ENCODE assay signal across 1 cellular context in the genomic region with DNA sequence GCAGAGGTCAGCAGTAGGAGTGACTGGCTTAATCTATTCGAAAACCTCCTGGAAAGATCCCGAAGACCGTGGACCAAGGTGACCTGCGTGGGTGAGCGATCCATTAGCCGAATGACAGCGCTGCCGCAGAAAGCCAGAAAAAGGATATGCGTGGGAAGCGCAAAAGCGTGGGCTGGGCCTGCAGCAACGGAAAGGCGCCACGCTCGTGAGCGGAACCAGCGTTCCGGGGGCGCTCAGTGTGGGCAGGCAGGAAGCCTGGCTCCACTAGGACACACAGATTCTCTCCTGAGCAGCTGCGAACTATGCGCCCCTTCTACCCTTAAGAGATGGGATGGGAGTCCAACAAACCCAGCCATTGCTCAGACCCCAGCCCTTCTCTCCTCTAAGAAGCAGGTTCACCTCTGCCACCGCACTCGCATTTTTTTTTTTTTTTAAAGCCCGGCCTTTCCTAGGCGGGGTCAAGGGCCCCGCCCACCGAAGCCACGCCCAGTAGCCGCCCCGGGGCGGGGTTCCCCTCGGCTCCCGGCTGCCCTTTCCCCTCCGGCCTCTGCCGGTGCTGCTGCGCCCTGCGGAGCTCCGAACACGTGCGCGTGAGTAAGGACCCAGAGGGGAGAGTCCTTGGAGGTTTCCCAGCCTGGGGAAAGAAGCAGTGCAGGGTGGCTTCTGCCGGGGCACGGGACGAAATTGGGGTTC.
TF ChIP-seq lines count a peak whose summit lies in the region.

No MANE protein-coding gene starts in this region.

TF ChIP-seq in HEK293, 187 proteins besides CTCF, POLR2A, EP300 and RAD21 (continued from another document and continues in another):
- TF ChIP-seq ZNF555 (tag by site-specific recombination; conservative IDR thresholded peaks at IDR 0.05) (no peak), GLI4 (tag by site-specific recombination; IDR thresholded peaks at IDR 0.05) (0 out of 2 replicates have a peak, but pooled peaks have one; percentile 12), ZIC2 (tag by site-specific recombination; IDR thresholded peaks at IDR 0.05) (peak; percentile 91), ZNF324 (tag by site-specific recombination; IDR thresholded peaks at IDR 0.05) (0 out of 2 replicates have a peak, but pooled peaks have one; percentile 73), ZNF175 (tag by site-specific recombination; IDR thresholded peaks at IDR 0.05) (no peak), ZNF10 (tag by site-specific recombination; IDR thresholded peaks at IDR 0.05) (peak; percentile 46; the same call in 1 of the 2 replicates), BCL11B (tag by site-specific recombination; IDR thresholded peaks at IDR 0.05; ENCODE audit: low read depth) (peak; percentile 74; the same call in 1 of the 2 replicates), ZNF76 (tag by site-specific recombination; IDR thresholded peaks at IDR 0.05; ENCODE audit: borderline replicate concordance, low read depth) (peak; percentile 71; the same call in 1 of the 2 replicates), TRIM28 (IDR thresholded peaks at IDR 0.05; ENCODE audit: borderline replicate concordance, low read length) (no peak), ZNF354C (tag by site-specific recombination; IDR thresholded peaks at IDR 0.05; ENCODE audit: borderline replicate concordance, low read depth) (no peak), ZNF132 (tag by site-specific recombination; IDR thresholded peaks at IDR 0.05; ENCODE audit: borderline replicate concordance) (no peak), ZNF843 (tag by site-specific recombination; IDR thresholded peaks at IDR 0.05) (peak; percentile 62; the same call in 1 of the 2 replicates), ZNF785 (tag by site-specific recombination; IDR thresholded peaks at IDR 0.05) (no peak), ZNF121 (tag by site-specific recombination; IDR thresholded peaks at IDR 0.05) (no peak), ZNF530 (tag by site-specific recombination; IDR thresholded peaks at IDR 0.05; ENCODE audit: low read depth) (no peak), ZNF558 (tag by site-specific recombination; IDR thresholded peaks at IDR 0.05) (no peak), ZNF488 (tag by site-specific recombination; IDR thresholded peaks at IDR 0.05) (no peak), ZNF692 (tag by site-specific recombination; IDR thresholded peaks at IDR 0.05) (peak; percentile 80), ZNF521 (tag by site-specific recombination; IDR thresholded peaks at IDR 0.05) (no peak), GLIS2 (tag by site-specific recombination; IDR thresholded peaks at IDR 0.05) (peak; percentile 66), ZNF585B (tag by site-specific recombination; IDR thresholded peaks at IDR 0.05) (no peak), YY2 (tag by site-specific recombination; IDR thresholded peaks at IDR 0.05) (no peak), INSM2 (tag by site-specific recombination; IDR thresholded peaks at IDR 0.05) (peak; percentile 3), MZF1 (tag by site-specific recombination; IDR thresholded peaks at IDR 0.05; ENCODE audit: borderline replicate concordance) (no peak), KLF17 (tag by site-specific recombination; IDR thresholded peaks at IDR 0.05) (peak; percentile 46; the same call in 1 of the 2 replicates), ZNF23 (tag by site-specific recombination; IDR thresholded peaks at IDR 0.05; ENCODE audit: borderline replicate concordance) (no peak), GFI1B (tag by site-specific recombination; IDR thresholded peaks at IDR 0.05) (peak; percentile 15; the same call in 1 of the 2 replicates), MEIS1 (CRISPR knock-in tag; IDR thresholded peaks at IDR 0.05; ENCODE audit: borderline replicate concordance) (no peak), AEBP2 (tag by site-specific recombination; IDR thresholded peaks at IDR 0.05; ENCODE audit: borderline replicate concordance) (no peak), ZNF311 (tag by site-specific recombination; IDR thresholded peaks at IDR 0.05; ENCODE audit: borderline replicate concordance) (no peak), ZSCAN16 (tag by site-specific recombination; IDR thresholded peaks at IDR 0.05) (no peak), OSR2 (tag by site-specific recombination; IDR thresholded peaks at IDR 0.05) (peak; percentile 99), KLF16 (tag by site-specific recombination; IDR thresholded peaks at IDR 0.05) (peak; percentile 72; the same call in 1 of the 2 replicates), SETDB1 (IDR thresholded peaks at IDR 0.05; ENCODE audit: insufficient read length, low read length) (no peak), SP7 (tag by site-specific recombination; IDR thresholded peaks at IDR 0.05) (peak; percentile 60), OVOL3 (tag by site-specific recombination; IDR thresholded peaks at IDR 0.05) (no peak), ZNF146 (tag by site-specific recombination; IDR thresholded peaks at IDR 0.05) (no peak), ZNF654 (tag by site-specific recombination; IDR thresholded peaks at IDR 0.05; ENCODE audit: low read depth) (no peak), ZNF155 (tag by site-specific recombination; IDR thresholded peaks at IDR 0.05) (no peak), IKZF3 (tag by site-specific recombination; IDR thresholded peaks at IDR 0.05) (peak; percentile 90), ZNF626 (tag by site-specific recombination; IDR thresholded peaks at IDR 0.05) (no peak), TCF7L2 (IDR thresholded peaks at IDR 0.05; ENCODE audit: borderline replicate concordance, low read depth, low read length) (no peak), ZNF513 (tag by site-specific recombination; IDR thresholded peaks at IDR 0.05) (no peak), ZNF792 (tag by site-specific recombination; IDR thresholded peaks at IDR 0.05) (no peak), WT1 (tag by site-specific recombination; IDR thresholded peaks at IDR 0.05) (no peak)
- TF ChIP-seq, protein P1, sequence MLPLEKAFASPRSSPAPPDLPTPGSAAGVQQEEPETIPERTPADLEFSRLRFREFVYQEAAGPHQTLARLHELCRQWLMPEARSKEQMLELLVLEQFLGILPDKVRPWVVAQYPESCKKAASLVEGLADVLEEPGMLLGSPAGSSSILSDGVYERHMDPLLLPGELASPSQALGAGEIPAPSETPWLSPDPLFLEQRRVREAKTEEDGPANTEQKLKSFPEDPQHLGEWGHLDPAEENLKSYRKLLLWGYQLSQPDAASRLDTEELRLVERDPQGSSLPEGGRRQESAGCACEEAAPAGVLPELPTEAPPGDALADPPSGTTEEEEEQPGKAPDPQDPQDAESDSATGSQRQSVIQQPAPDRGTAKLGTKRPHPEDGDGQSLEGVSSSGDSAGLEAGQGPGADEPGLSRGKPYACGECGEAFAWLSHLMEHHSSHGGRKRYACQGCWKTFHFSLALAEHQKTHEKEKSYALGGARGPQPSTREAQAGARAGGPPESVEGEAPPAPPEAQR (tag by site-specific recombination; IDR thresholded peaks at IDR 0.05), result no peak
- TF ChIP-seq, protein P2, sequence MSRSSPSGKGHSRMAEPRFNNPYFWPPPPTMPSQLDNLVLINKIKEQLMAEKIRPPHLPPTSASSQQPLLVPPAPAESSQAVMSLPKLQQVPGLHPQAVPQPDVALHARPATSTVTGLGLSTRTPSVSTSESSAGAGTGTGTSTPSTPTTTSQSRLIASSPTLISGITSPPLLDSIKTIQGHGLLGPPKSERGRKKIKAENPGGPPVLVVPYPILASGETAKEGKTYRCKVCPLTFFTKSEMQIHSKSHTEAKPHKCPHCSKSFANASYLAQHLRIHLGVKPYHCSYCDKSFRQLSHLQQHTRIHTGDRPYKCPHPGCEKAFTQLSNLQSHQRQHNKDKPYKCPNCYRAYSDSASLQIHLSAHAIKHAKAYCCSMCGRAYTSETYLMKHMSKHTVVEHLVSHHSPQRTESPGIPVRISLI (tag by site-specific recombination; IDR thresholded peaks at IDR 0.05), result peak; percentile 98
- TF ChIP-seq, protein P3, sequence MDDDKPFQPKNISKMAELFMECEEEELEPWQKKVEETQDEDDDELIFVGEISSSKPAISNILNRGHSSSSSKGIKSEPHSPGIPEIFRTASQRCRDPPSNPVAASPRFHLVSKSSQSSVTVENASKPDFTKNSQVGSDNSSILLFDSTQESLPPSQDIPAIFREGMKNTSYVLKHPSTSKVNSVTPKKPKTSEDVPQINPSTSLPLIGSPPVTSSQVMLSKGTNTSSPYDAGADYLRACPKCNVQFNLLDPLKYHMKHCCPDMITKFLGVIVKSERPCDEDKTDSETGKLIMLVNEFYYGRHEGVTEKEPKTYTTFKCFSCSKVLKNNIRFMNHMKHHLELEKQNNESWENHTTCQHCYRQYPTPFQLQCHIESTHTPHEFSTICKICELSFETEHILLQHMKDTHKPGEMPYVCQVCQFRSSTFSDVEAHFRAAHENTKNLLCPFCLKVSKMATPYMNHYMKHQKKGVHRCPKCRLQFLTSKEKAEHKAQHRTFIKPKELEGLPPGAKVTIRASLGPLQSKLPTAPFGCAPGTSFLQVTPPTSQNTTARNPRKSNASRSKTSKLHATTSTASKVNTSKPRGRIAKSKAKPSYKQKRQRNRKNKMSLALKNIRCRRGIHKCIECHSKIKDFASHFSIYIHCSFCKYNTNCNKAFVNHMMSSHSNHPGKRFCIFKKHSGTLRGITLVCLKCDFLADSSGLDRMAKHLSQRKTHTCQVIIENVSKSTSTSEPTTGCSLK (tag by site-specific recombination; IDR thresholded peaks at IDR 0.05), result no peak
- TF ChIP-seq, protein P4, sequence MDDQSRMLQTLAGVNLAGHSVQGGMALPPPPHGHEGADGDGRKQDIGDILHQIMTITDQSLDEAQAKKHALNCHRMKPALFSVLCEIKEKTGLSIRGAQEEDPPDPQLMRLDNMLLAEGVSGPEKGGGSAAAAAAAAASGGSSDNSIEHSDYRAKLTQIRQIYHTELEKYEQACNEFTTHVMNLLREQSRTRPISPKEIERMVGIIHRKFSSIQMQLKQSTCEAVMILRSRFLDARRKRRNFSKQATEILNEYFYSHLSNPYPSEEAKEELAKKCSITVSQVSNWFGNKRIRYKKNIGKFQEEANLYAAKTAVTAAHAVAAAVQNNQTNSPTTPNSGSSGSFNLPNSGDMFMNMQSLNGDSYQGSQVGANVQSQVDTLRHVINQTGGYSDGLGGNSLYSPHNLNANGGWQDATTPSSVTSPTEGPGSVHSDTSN (CRISPR knock-in tag; IDR thresholded peaks at IDR 0.05), result 0 out of 2 replicates have a peak, but pooled peaks have one; percentile 33
